In genomic region chr9:106467113-106467846, GRCh38 we compare ENCODE assay signal across 25 cellular contexts.
DNase-seq lines count a peak whose midpoint lies in the region; ATAC-seq, FAIRE-seq and TF ChIP-seq lines count a peak whose summit lies in the region.
"Had no signal": no experiment of that assay in that cellular context is flagged by ENCODE, and none has a peak within 500 bp of the region (broad histone marks: within the 10 kb centered on the region; RNA-seq: fewer than 3 reads in every experiment).

No MANE protein-coding gene starts in this region.

- no peak for TF ChIP-seq CTCF in bronchial epithelial cell (IDR thresholded peaks at IDR 0.05; ENCODE audit: insufficient read depth, low read length, severe bottlenecking)

- H3K36me3 ChIP-seq in HUES48 (ENCODE audit: control insufficient read depth, insufficient read depth, low read length) (no peaks in the 10 kb centered on the region), bronchial epithelial cell (ENCODE audit: control insufficient read depth, insufficient read depth, low read length) (no peaks in the 10 kb centered on the region), neuronal stem cell (replicated peaks in 1 of 2; ENCODE audit: control insufficient read depth in 2 of 2, insufficient read depth in 2 of 2, low read length in 2 of 2) (no peaks in the 10 kb centered on the region)
- H3K36me3 ChIP-seq: heart right ventricle, suprapubic skin had no signal

- H3K4me3 ChIP-seq in HUES48 (ENCODE audit: low read depth, low read length) = no peak overlapping the region
- H3K4me3 ChIP-seq in bronchial epithelial cell (ENCODE audit: low read depth, low read length) = no peak overlapping the region
- no peak overlapping the region for H3K4me3 ChIP-seq in neuronal stem cell (ENCODE audit: low read length in 2 of 2)
- H3K4me3 ChIP-seq: heart right ventricle, suprapubic skin had no signal

- H3K27me3 ChIP-seq in HUES48 (ENCODE audit: control insufficient read depth, insufficient read depth, low read length) (no peaks in the 10 kb centered on the region), bronchial epithelial cell (ENCODE audit: control insufficient read depth, insufficient read depth, low read length) (no peaks in the 10 kb centered on the region), neuronal stem cell (ENCODE audit: control insufficient read depth in 3 of 3, insufficient read depth in 3 of 3, low read depth in 1 of 3, low read length in 3 of 3) (no peaks in the 10 kb centered on the region)
- H3K27me3 ChIP-seq: heart right ventricle, suprapubic skin had no signal

- no peak overlapping the region for H2BK120ac ChIP-seq in neuronal stem cell (ENCODE audit: low read depth, low read length)

- H3K27me3 Mint-ChIP-seq in activated naive CD8-positive, alpha-beta T cell treated with anti-CD3 and anti-CD28 coated beads, Interleukin-2, amount 50 U/mL, for 24 hours = no peaks in the 10 kb centered on the region
- H3K27me3 Mint-ChIP-seq: memory B cell; naive thymus-derived CD4-positive, alpha-beta T cell; progenitor cell of endocrine pancreas had no signal

- no peak overlapping the region for H4K91ac ChIP-seq in neuronal stem cell (ENCODE audit: low read depth, low read length, poor library complexity)

- no peak overlapping the region for H3K4me3 Mint-ChIP-seq in activated naive CD8-positive, alpha-beta T cell treated with anti-CD3 and anti-CD28 coated beads, Interleukin-2, amount 50 U/mL, for 24 hours
- H3K4me3 Mint-ChIP-seq: memory B cell; naive thymus-derived CD4-positive, alpha-beta T cell had no signal

- H2BK12ac ChIP-seq in neuronal stem cell (ENCODE audit: low read length) = no peak overlapping the region

- FAIRE-seq in bronchial epithelial cell (lab: Jason Lieb, UNC) = peak; percentile 83

- DNase-seq in bronchial epithelial cell (ENCODE audit: low read depth) (no peak), iPS-NIHi7 (ENCODE audit: extremely low spot score) (peak; percentile 87), neuronal stem cell (ENCODE audit: low spot score) (peak; percentile 15), left ventricle myocardium superior (no peak), medulla oblongata (ENCODE audit: extremely low spot score) (no peak)
- DNase-seq in activated naive CD8-positive, alpha-beta T cell treated with anti-CD3 and anti-CD28 coated beads, Interleukin-2, amount 50 U/mL, for 24 hours = no peak
- no peak for DNase-seq in stimulated activated CD4-positive, alpha-beta T cell treated with anti-CD3 and anti-CD28 coated beads, Interleukin-4, amount 100 ng/mL, for 24 hours
- DNase-seq: activated CD4-positive, alpha-beta T cell treated with anti-CD3 and anti-CD28 coated beads for 1 hour; activated naive CD4-positive, alpha-beta T cell; activated T-cell treated with anti-CD3 and anti-CD28 coated beads, Interleukin-2, amount 50 U/mL, for 1 hour; Calu3; central memory CD4-positive, alpha-beta T cell; dermis blood vessel endothelial cell; heart right ventricle; KBM-7; kidney glomerular epithelial cell; naive thymus-derived CD4-positive, alpha-beta T cell; NCI-H2171 treated with DMSO at 0.1 percent for 48 hours; NCI-H69; Right ventricle myocardium superior had no signal

- no CpG with 5 or more reads among the region's 8 CpGs for WGBS in neuronal stem cell (ENCODE audit: extremely low coverage in 2 of 2, insufficient read length in 2 of 2, insufficient replicate concordance in 1 of 2), 2 donors

- H2AFZ ChIP-seq in neuronal stem cell (ENCODE audit: low read length) = peak overlapping the region; percentile 83

- no peak overlapping the region for H3K27ac Mint-ChIP-seq in activated naive CD8-positive, alpha-beta T cell treated with anti-CD3 and anti-CD28 coated beads, Interleukin-2, amount 50 U/mL, for 24 hours
- H3K27ac Mint-ChIP-seq: memory B cell; naive thymus-derived CD4-positive, alpha-beta T cell; progenitor cell of endocrine pancreas had no signal

- no peaks in the 10 kb centered on the region for H3K36me3 Mint-ChIP-seq in activated naive CD8-positive, alpha-beta T cell treated with anti-CD3 and anti-CD28 coated beads, Interleukin-2, amount 50 U/mL, for 24 hours (ENCODE audit: low read depth)
- H3K36me3 Mint-ChIP-seq: memory B cell; naive thymus-derived CD4-positive, alpha-beta T cell had no signal

- no peaks in the 10 kb centered on the region; the same call in 1 of the 2 replicates for H3K9me3 ChIP-seq in HUES48 (ENCODE audit: control insufficient read depth, insufficient read depth, low read length)
- H3K9me3 ChIP-seq in neuronal stem cell (replicated peaks in 1 of 2; ENCODE audit: control insufficient read depth in 2 of 2, insufficient read depth in 1 of 2, low read depth in 1 of 2, low read length in 2 of 2) = peaks cover 0 to 2% of the 10 kb centered on the region in 2 donors
- H3K9me3 ChIP-seq: suprapubic skin had no signal

- no peak overlapping the region for H3K4me2 ChIP-seq in neuronal stem cell (ENCODE audit: insufficient read depth, low read length, poor library complexity, severe bottlenecking)

- no peak overlapping the region for H4K8ac ChIP-seq in neuronal stem cell (ENCODE audit: low read depth, low read length)

- ATAC-seq in activated naive CD8-positive, alpha-beta T cell treated with anti-CD3 and anti-CD28 coated beads, Interleukin-2, amount 50 U/mL, for 24 hours = no peak
- no peak for ATAC-seq in left ventricle myocardium superior
- ATAC-seq: naive thymus-derived CD4-positive, alpha-beta T cell had no signal

- H3K18ac ChIP-seq in neuronal stem cell (ENCODE audit: low read length) = no peak overlapping the region

- H3K27ac ChIP-seq in HUES48 (ENCODE audit: low read depth, low read length) = peak overlapping the region; percentile 62
- H3K27ac ChIP-seq in neuronal stem cell (replicated peaks; ENCODE audit: low read length) = no peak overlapping the region
- H3K27ac ChIP-seq: C4-2B, heart right ventricle, suprapubic skin had no signal

- H3K4me1 Mint-ChIP-seq in activated naive CD8-positive, alpha-beta T cell treated with anti-CD3 and anti-CD28 coated beads, Interleukin-2, amount 50 U/mL, for 24 hours = no peaks in the 10 kb centered on the region
- H3K4me1 Mint-ChIP-seq: memory B cell; naive thymus-derived CD4-positive, alpha-beta T cell had no signal

- no peak overlapping the region for H2BK15ac ChIP-seq in neuronal stem cell (ENCODE audit: low read length)

- no peak overlapping the region for H3K14ac ChIP-seq in neuronal stem cell (ENCODE audit: low read length)

- H3K79me1 ChIP-seq in neuronal stem cell (ENCODE audit: low read depth, low read length) = no peaks in the 10 kb centered on the region

- intact Hi-C loops in left ventricle myocardium superior (cut with micrococcal nuclease) = no loop called here

- H3K4me1 ChIP-seq in HUES48 (ENCODE audit: control insufficient read depth, insufficient read depth, low read length) (peaks cover 10% of the 10 kb centered on the region), neuronal stem cell (ENCODE audit: control insufficient read depth in 2 of 2, insufficient read depth in 1 of 2, low read depth in 1 of 2, low read length in 2 of 2) (peaks cover 9 to 13% of the 10 kb centered on the region in 2 donors)
- H3K4me1 ChIP-seq: suprapubic skin had no signal

- H2AK5ac ChIP-seq in neuronal stem cell (ENCODE audit: low read depth, low read length) = no peak overlapping the region

- peaks cover 22% of the 10 kb centered on the region for H3K9me3 Mint-ChIP-seq in activated naive CD8-positive, alpha-beta T cell treated with anti-CD3 and anti-CD28 coated beads, Interleukin-2, amount 50 U/mL, for 24 hours

- no peak overlapping the region for H2BK5ac ChIP-seq in neuronal stem cell (ENCODE audit: low read length)

- H3K4ac ChIP-seq in neuronal stem cell (ENCODE audit: low read length) = no peak overlapping the region

- H3K23ac ChIP-seq in neuronal stem cell (ENCODE audit: low read depth, low read length, poor library complexity) = no peak overlapping the region

- H3K9ac ChIP-seq in HUES48 (ENCODE audit: low read depth, low read length) (0 out of 2 replicates have a peak overlapping the region, but pooled peaks have one; percentile 25), neuronal stem cell (ENCODE audit: low read depth, low read length, poor library complexity) (no peak overlapping the region)

Comparison
In these comparisons a context has a peak if more than half of its experiments do, and no peak if none do; other contexts are left out.
1. DNase-seq: peak in iPS-NIHi7 (single experiment) and neuronal stem cell (single experiment); none in bronchial epithelial cell (single experiment), activated naive CD8-positive, alpha-beta T cell treated with anti-CD3 and anti-CD28 coated beads, Interleukin-2, amount 50 U/mL, for 24 hours (single experiment), left ventricle myocardium superior (single experiment), medulla oblongata (single experiment) and stimulated activated CD4-positive, alpha-beta T cell treated with anti-CD3 and anti-CD28 coated beads, Interleukin-4, amount 100 ng/mL, for 24 hours (single experiment).